1 cellular context compared by ENCODE assay signal in genomic region chr16:82664181-82664580, GRCh38.
TF ChIP-seq lines count a peak whose summit lies in the region.

No MANE protein-coding gene starts in this region.

TF ChIP-seq in IMR-90, 13 proteins besides CTCF, POLR2A, EP300 and RAD21 (continued from another document):
- TF ChIP-seq RFX5 (IDR thresholded peaks at IDR 0.05; ENCODE audit: low read depth, low read length) (no peak), RCOR1 (IDR thresholded peaks at IDR 0.05; ENCODE audit: insufficient replicate concordance, low read length) (no peak), BHLHE40 (IDR thresholded peaks at IDR 0.05; ENCODE audit: low read depth, low read length) (no peak), MXI1 (IDR thresholded peaks at IDR 0.05; ENCODE audit: borderline replicate concordance, low read depth, low read length) (no peak), ELK1 (IDR thresholded peaks at IDR 0.05; ENCODE audit: borderline replicate concordance, low read depth, low read length) (no peak)
